ENCODE assay signal across 8 cellular contexts in the genomic region with DNA sequence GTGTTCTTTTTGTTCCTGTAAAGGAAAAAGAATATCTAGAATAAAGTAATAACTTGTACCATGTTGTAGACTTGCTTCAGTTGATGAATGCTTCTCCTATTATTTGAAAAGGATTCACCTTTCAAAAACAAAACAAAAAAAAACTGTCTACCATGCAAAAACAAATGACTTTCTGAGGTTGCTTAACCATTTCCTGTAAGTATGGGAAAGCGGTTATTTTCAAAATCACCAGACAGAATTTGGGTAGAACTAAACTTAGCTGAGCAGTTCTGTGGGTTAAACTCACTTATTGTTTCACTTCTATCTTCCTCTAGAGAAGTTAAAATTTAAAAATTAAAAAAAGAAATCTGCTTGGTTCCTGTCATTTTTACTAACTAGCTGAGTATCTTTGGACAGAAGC. TPM values are rescaled to one million over a fixed set of nuclear protein-coding genes. Genes with fewer than 3 reads are reported as not detected.
DNase-seq lines count a peak whose midpoint lies in the region; ATAC-seq and TF ChIP-seq lines count a peak whose summit lies in the region.

No MANE protein-coding gene starts in this region.

- DNase-seq in GM12865 (ENCODE audit: low read depth) (peak; percentile 81), HT1080 (ENCODE audit: low read depth) (peak; percentile 7), NCI-H2029 treated with DMSO at 0.1 percent for 48 hours (lab: John Stamatoyannopoulos, UW) (no peak), HuH-7.5 (ENCODE audit: low spot score) (no peak), head of caudate nucleus (no peak)
- no peak for DNase-seq in central memory CD8-positive, alpha-beta T cell (ENCODE audit: low spot score in 2 of 2)
- no peak for DNase-seq in stimulated activated CD4-positive, alpha-beta T cell treated with anti-CD3 and anti-CD28 coated beads, Interleukin-1b, Interleukin-23, amount 100 ng/mL, for 48 hours

- peak overlapping the region; percentile 57 for H3K27ac Mint-ChIP-seq in central memory CD8-positive, alpha-beta T cell (ENCODE audit: low read depth)

- H3K4me3 Mint-ChIP-seq in central memory CD8-positive, alpha-beta T cell, result peak overlapping the region; percentile 64

- peak overlapping the region; percentile 29 for H3K4me3 ChIP-seq in GM12865 (ENCODE audit: low read depth, low read length)

- ATAC-seq in GM21526 (IDR thresholded peaks at IDR 0.05; ENCODE audit: low FRiP score, unreplicated experiment), result peak; percentile 52
- peak; percentile 70 for ATAC-seq in central memory CD8-positive, alpha-beta T cell (replicated peaks; ENCODE audit: extremely low read depth, poor library complexity, severe bottlenecking)

- peaks cover 3% of the 10 kb centered on the region for H3K36me3 Mint-ChIP-seq in central memory CD8-positive, alpha-beta T cell (ENCODE audit: insufficient read depth)

- H3K27me3 Mint-ChIP-seq in central memory CD8-positive, alpha-beta T cell, result no peaks in the 10 kb centered on the region

- peaks cover 63% of the 10 kb centered on the region for H3K4me1 Mint-ChIP-seq in central memory CD8-positive, alpha-beta T cell

- TF ChIP-seq CTCF in GM12865 (IDR thresholded peaks at IDR 0.05; ENCODE audit: insufficient read depth, low read depth, low read length, missing control alignments), result no peak

- intact Hi-C loops in head of caudate nucleus (cut with DNase I), result no loop called here

- H3K9me3 Mint-ChIP-seq in central memory CD8-positive, alpha-beta T cell, result no peaks in the 10 kb centered on the region

RNA-seq across cellular contexts. Expression of gene LNPEP, which starts 25.2 kb away (rescaled TPM):
- total RNA-seq in HT1080 (2014; rRNA removed; shearing (Covaris generic)), result 16.2 and 16.4 TPM in 2 replicates
- polyA plus RNA-seq in HT1080 (2015; cell fraction: cytosol; rRNA removed), result 10.1 and 14.7 TPM in 2 replicates
- polyA plus RNA-seq in HT1080 (2015; cell fraction: nucleus; rRNA removed), result 44.7 and 47.2 TPM in 2 replicates

Comparison
In these comparisons a context has a peak if more than half of its experiments do, and no peak if none do; other contexts are left out.
1. DNase-seq: peak in GM12865 (single experiment) and HT1080 (single experiment); none in central memory CD8-positive, alpha-beta T cell (0 of 2), NCI-H2029 treated with DMSO at 0.1 percent for 48 hours (single experiment), HuH-7.5 (single experiment), head of caudate nucleus (0 of 42) and stimulated activated CD4-positive, alpha-beta T cell treated with anti-CD3 and anti-CD28 coated beads, Interleukin-1b, Interleukin-23, amount 100 ng/mL, for 48 hours (single experiment).